ENCODE assay signal across 8 cellular contexts in genomic region chr17:4711671-4712111, GRCh38. TPM values are rescaled to one million over a fixed set of nuclear protein-coding genes. Genes with fewer than 3 reads are reported as not detected.
DNase-seq lines count a peak whose midpoint lies in the region; ATAC-seq, FAIRE-seq and TF ChIP-seq lines count a peak whose summit lies in the region.

No MANE protein-coding gene starts in this region.

- H3K27me3 ChIP-seq in thoracic aorta (replicated peaks; ENCODE audit: insufficient read depth), result no peaks in the 10 kb centered on the region

- peak overlapping the region in 1 of 2 donors; percentile 55 for H3K9ac ChIP-seq in kidney (ENCODE audit: low read length in 2 of 2)

- peaks cover 39% of the 10 kb centered on the region for H3K36me3 Mint-ChIP-seq in T-helper 2 cell treated with Interferon-gamma antibody and Interleukin-4, amounts not matched to agents 5 μg/mL and 100 μg/mL, for 36 hours (ENCODE audit: low read depth)
- peaks cover 11% of the 10 kb centered on the region for H3K36me3 Mint-ChIP-seq in activated B cell treated with CpG ODN at 0.5 μM for 24 hours (ENCODE audit: low read depth)

- H3K4me3 ChIP-seq in kidney (ENCODE audit: low read length in 2 of 2), result peak overlapping the region in 1 of 2 donors; percentile 64
- peak overlapping the region; percentile 98 for H3K4me3 ChIP-seq in thoracic aorta

- peaks cover 45% of the 10 kb centered on the region for H3K4me1 Mint-ChIP-seq in T-helper 2 cell treated with Interferon-gamma antibody and Interleukin-4, amounts not matched to agents 5 μg/mL and 100 μg/mL, for 36 hours (ENCODE audit: low read depth)
- H3K4me1 Mint-ChIP-seq in activated B cell treated with CpG ODN at 0.5 μM for 24 hours, result peaks cover 48% of the 10 kb centered on the region

- H3K27me3 Mint-ChIP-seq in T-helper 2 cell treated with Interferon-gamma antibody and Interleukin-4, amounts not matched to agents 5 μg/mL and 100 μg/mL, for 36 hours (ENCODE audit: low read depth), result no peaks in the 10 kb centered on the region
- H3K27me3 Mint-ChIP-seq in activated B cell treated with CpG ODN at 0.5 μM for 24 hours, result no peaks in the 10 kb centered on the region

- POLR2A ChIA-PET in activated B cell treated with CpG ODN at 0.5 μM for 24 hours (lab: Charles Lee), result interaction anchor here (2.9 to 3.2 kb wide), 2 partner anchors 14 to 189 kb away, joined by 10 to 11 read pairs; partner anchors contain the start of gene C17orf107

- no peak for FAIRE-seq in kidney (lab: Jason Lieb, UNC)

- H3K4me1 ChIP-seq in kidney (ENCODE audit: control insufficient read depth in 1 of 2, insufficient read depth in 1 of 2, low read depth in 1 of 2, low read length in 2 of 2) (peaks cover 16 to 17% of the 10 kb centered on the region in 2 donors), thoracic aorta (ENCODE audit: control insufficient read depth in 1 of 2, low read depth in 2 of 2) (peaks cover 3 to 7% of the 10 kb centered on the region in 2 donors)

- intact Hi-C loops in activated B cell treated with CpG ODN at 0.5 μM for 24 hours (cut with micrococcal nuclease), result loop anchor here (2.0 to 5.0 kb wide), 5 partner anchors 95 to 256 kb away; partner anchors contain the start of genes MYBBP1A, PFN1, PLD2 and RNF167
- intact Hi-C loops in kidney (cut with DNase I), result no loop called here

- H3K9me3 Mint-ChIP-seq in T-helper 2 cell treated with Interferon-gamma antibody and Interleukin-4, amounts not matched to agents 5 μg/mL and 100 μg/mL, for 36 hours, result peaks cover 5% of the 10 kb centered on the region
- no peaks in the 10 kb centered on the region for H3K9me3 Mint-ChIP-seq in activated B cell treated with CpG ODN at 0.5 μM for 24 hours

- H3K4me3 Mint-ChIP-seq in T-helper 2 cell treated with Interferon-gamma antibody and Interleukin-4, amounts not matched to agents 5 μg/mL and 100 μg/mL, for 36 hours, result peak overlapping the region; percentile 96
- H3K4me3 Mint-ChIP-seq in activated B cell treated with CpG ODN at 0.5 μM for 24 hours, result peak overlapping the region; percentile 86

- no peak for ATAC-seq in activated B cell treated with CpG ODN at 0.5 μM for 24 hours (ENCODE audit: low read depth)
- no peak for ATAC-seq in thoracic aorta (ENCODE audit: insufficient number of reproducible peaks, low FRiP score, low read depth)

- TF ChIP-seq CTCF in activated B cell treated with CpG ODN at 0.5 μM for 24 hours (IDR thresholded peaks at IDR 0.05) (no peak), kidney (IDR thresholded peaks at IDR 0.05; ENCODE audit: borderline replicate concordance, extremely low read depth, insufficient read depth) (no peak), thoracic aorta (IDR thresholded peaks at IDR 0.05) (no peak)

- peak overlapping the region; percentile 96 for H3K27ac Mint-ChIP-seq in T-helper 2 cell treated with Interferon-gamma antibody and Interleukin-4, amounts not matched to agents 5 μg/mL and 100 μg/mL, for 36 hours
- H3K27ac Mint-ChIP-seq in activated B cell treated with CpG ODN at 0.5 μM for 24 hours, result peak overlapping the region; percentile 83

- H3K36me3 ChIP-seq in kidney (ENCODE audit: control insufficient read depth in 1 of 2, insufficient read depth in 2 of 2, low read length in 2 of 2) (no peaks in the 10 kb centered on the region), thoracic aorta (no peaks in the 10 kb centered on the region)

- H3K27ac ChIP-seq in kidney (ENCODE audit: low read depth in 2 of 2, low read length in 2 of 2) (peak overlapping the region; percentile 33 to 80), thoracic aorta (peak overlapping the region in 1 of 2 donors; percentile 68)

- H3K9me3 ChIP-seq in kidney (ENCODE audit: control insufficient read depth in 1 of 2, low read length in 2 of 2), result no peaks in the 10 kb centered on the region
- no peaks in the 10 kb centered on the region for H3K9me3 ChIP-seq in thoracic aorta

- CTCF ChIA-PET in activated B cell treated with CpG ODN at 0.5 μM for 24 hours (lab: Charles Lee), result interaction anchor here (3.1 kb wide), 1 partner anchor 78 kb away, joined by 13 read pairs; no protein-coding TSS in a partner anchor

- no peak for DNase-seq in T-helper 2 cell treated with Interferon-gamma antibody and Interleukin-4, amounts not matched to agents 5 μg/mL and 100 μg/mL, for 36 hours (ENCODE audit: low spot score)
- no peak for DNase-seq in T-helper 2 cell
- no peak for DNase-seq in activated B cell treated with CpG ODN at 0.5 μM for 24 hours
- no peak for DNase-seq in kidney
- no peak for DNase-seq in thoracic aorta (ENCODE audit: low spot score)
- DNase-seq in stimulated activated CD4-positive, alpha-beta T cell treated with anti-CD3 and anti-CD28 coated beads, Interleukin-4, amount 100 ng/mL, for 4 hours, result no peak
- DNase-seq in stimulated activated CD4-positive, alpha-beta T cell treated with anti-CD3 and anti-CD28 coated beads, Interleukin-12 subunit alpha, Interleukin-12 subunit beta, amount 100 ng/mL, for 4 hours, result no peak
- DNase-seq in stimulated activated naive CD4-positive, alpha-beta T cell (lab: John Stamatoyannopoulos, UW), result no peak

RNA-seq across cellular contexts. Expression of gene ARRB2, which starts 1.3 kb away (rescaled TPM):
- 45.1 and 52.0 TPM in 2 replicates for total RNA-seq in activated B cell treated with CpG ODN at 0.5 μM for 24 hours
- 63.1 TPM for total RNA-seq in kidney
- 32.8 TPM for polyA plus RNA-seq in kidney (ENCODE audit: insufficient read depth, low read depth, low replicate concordance)
- total RNA-seq in thoracic aorta, result 10 to 100 TPM; 64.5 to 66.3 TPM

RNA-seq across cellular contexts. Expression of gene PELP1, which starts 7.8 kb away (rescaled TPM):
- total RNA-seq in activated B cell treated with CpG ODN at 0.5 μM for 24 hours, result 71.7 and 79.4 TPM in 2 replicates
- total RNA-seq in kidney, result 49.0 TPM
- 20.9 TPM for polyA plus RNA-seq in kidney (ENCODE audit: insufficient read depth, low read depth, low replicate concordance)
- total RNA-seq in thoracic aorta, result 10 to 100 TPM; 21.1 to 71.2 TPM

RNA-seq across cellular contexts. Expression of gene MED11, which starts 19.5 kb away (rescaled TPM):
- total RNA-seq in activated B cell treated with CpG ODN at 0.5 μM for 24 hours, result 22.9 and 23.6 TPM in 2 replicates
- total RNA-seq in kidney, result 19.0 TPM
- 58.4 TPM for polyA plus RNA-seq in kidney (ENCODE audit: insufficient read depth, low read depth, low replicate concordance)
- total RNA-seq in thoracic aorta, result 10 to 100 TPM; 18.8 to 21.9 TPM

RNA-seq across cellular contexts. Expression of gene ZMYND15, which starts 27.9 kb away (rescaled TPM):
- total RNA-seq in activated B cell treated with CpG ODN at 0.5 μM for 24 hours, result 0.15 and 0.31 TPM in 2 replicates
- 5.1 TPM for total RNA-seq in kidney
- 1.3 TPM for polyA plus RNA-seq in kidney (ENCODE audit: insufficient read depth, low read depth, low replicate concordance)
- 1 to 10 TPM; 2.5 to 5.8 TPM for total RNA-seq in thoracic aorta

RNA-seq across cellular contexts. Expression of gene CXCL16, which starts 28.0 kb away (rescaled TPM):
- total RNA-seq in activated B cell treated with CpG ODN at 0.5 μM for 24 hours (3.0 and 3.5 TPM in 2 replicates), kidney (83.0 TPM), thoracic aorta (10 to 100 TPM; 27.6 to 41.7 TPM)
- 22.5 TPM for polyA plus RNA-seq in kidney (ENCODE audit: insufficient read depth, low read depth, low replicate concordance)
